In the genomic region with DNA sequence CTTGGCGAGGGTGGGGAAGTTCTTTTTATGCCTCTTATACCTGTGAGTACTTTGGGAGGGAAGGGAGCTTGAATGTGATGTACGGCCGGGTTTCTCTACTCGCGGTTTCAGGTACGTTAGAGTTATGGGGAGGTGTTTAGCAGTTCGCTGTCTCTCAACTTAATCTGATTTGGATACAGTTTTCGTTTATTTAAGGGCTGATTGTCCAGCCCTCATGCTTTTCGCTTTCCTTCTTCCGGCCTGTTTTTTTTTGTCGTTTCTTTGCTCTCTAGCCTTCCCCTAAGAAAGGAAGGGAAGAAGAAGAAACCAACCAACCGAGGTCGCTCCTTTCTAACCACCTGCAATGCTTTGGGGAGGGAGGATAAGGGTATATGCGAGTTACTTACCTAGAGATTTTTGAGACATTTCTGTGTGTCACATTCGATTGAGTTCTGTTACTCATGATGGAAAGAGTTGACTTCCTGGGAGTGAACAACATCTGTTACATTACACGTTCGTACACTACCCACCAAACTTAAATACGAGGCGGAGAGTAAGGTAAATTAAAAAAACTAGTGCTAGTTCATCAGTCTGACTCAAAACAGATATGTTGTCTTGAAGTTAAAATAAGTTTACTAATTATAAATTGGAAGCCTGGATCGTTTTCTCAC, we compare ENCODE assay signal across 8 cellular contexts. TPM values are rescaled to one million over a fixed set of nuclear protein-coding genes. Genes with fewer than 3 reads are reported as not detected.
A peak's percentile ranks its signal among the peaks of the same experiment; 100 is the strongest.
DNase-seq lines count a peak whose midpoint lies in the region; ATAC-seq and TF ChIP-seq lines count a peak whose summit lies in the region.

No MANE protein-coding gene starts in this region.

- H3K4me3 Mint-ChIP-seq in mesothelial cell of epicardium, result no peak overlapping the region

- H3K79me2 ChIP-seq in smooth muscle cell (ENCODE audit: low read depth), result peaks cover 86% of the 10 kb centered on the region

- no peaks in the 10 kb centered on the region for H3K27me3 ChIP-seq in SJSA1 (replicated peaks)
- no peaks in the 10 kb centered on the region for H3K27me3 ChIP-seq in smooth muscle cell (ENCODE audit: low read depth)

- H3K27ac ChIP-seq in SJSA1 (no peak overlapping the region), smooth muscle cell (ENCODE audit: low read depth) (peak overlapping the region; percentile 87)

- H3K4me1 Mint-ChIP-seq in mesothelial cell of epicardium, result peaks cover 25% of the 10 kb centered on the region

- ATAC-seq in HG03045 (IDR thresholded peaks at IDR 0.05; ENCODE audit: unreplicated experiment) (peak; percentile 0), HG03565 (IDR thresholded peaks at IDR 0.05; ENCODE audit: unreplicated experiment) (no peak)

- no peaks in the 10 kb centered on the region for H3K9me3 Mint-ChIP-seq in mesothelial cell of epicardium

- H3K27ac Mint-ChIP-seq in mesothelial cell of epicardium, result no peak overlapping the region

- H3K4me2 ChIP-seq in smooth muscle cell, result peak overlapping the region; percentile 93

- H3K36me3 Mint-ChIP-seq in mesothelial cell of epicardium, result peaks cover under 1% of the 10 kb centered on the region

- H3K27me3 Mint-ChIP-seq in mesothelial cell of epicardium (ENCODE audit: low read depth), result no peaks in the 10 kb centered on the region

- H3K4me3 ChIP-seq in SJSA1 (peak overlapping the region; percentile 76), smooth muscle cell (peak overlapping the region; percentile 71)

- H3K9ac ChIP-seq in smooth muscle cell (ENCODE audit: low read depth), result peak overlapping the region; percentile 81

- H3K9me3 ChIP-seq in SJSA1 (replicated peaks) (no peaks in the 10 kb centered on the region), smooth muscle cell (replicated peaks; ENCODE audit: low read depth) (no peaks in the 10 kb centered on the region)

- no peak for TF ChIP-seq CTCF in smooth muscle cell (IDR thresholded peaks at IDR 0.05; ENCODE audit: borderline replicate concordance, insufficient read depth, poor library complexity, severe bottlenecking)
- no peak for TF ChIP-seq CTCF in mesothelial cell of epicardium (IDR thresholded peaks at IDR 0.05; ENCODE audit: unreplicated experiment)

- peak overlapping the region; percentile 95 for H2AFZ ChIP-seq in smooth muscle cell (ENCODE audit: low read depth)

- H3K4me1 ChIP-seq in SJSA1 (replicated peaks), result peaks cover 6% of the 10 kb centered on the region; the same call in 1 of the 2 replicates
- H3K4me1 ChIP-seq in smooth muscle cell (ENCODE audit: low read depth), result peaks cover 18% of the 10 kb centered on the region

- DNase-seq in NCI-H2029 treated with DMSO at 0.1 percent for 48 hours (lab: John Stamatoyannopoulos, UW) (peak; percentile 3), NCI-H2029 (lab: John Stamatoyannopoulos, UW) (no peak), SJSA1 (ENCODE audit: low read depth in 1 of 2, low spot score in 2 of 2) (peak in 1 of 2 experiments; percentile 37), germinal center (ENCODE audit: low spot score) (peak; percentile 9), smooth muscle cell (lab: John Stamatoyannopoulos, UW; ENCODE audit: unreplicated experiment) (no peak), mesothelial cell of epicardium (ENCODE audit: low spot score in 2 of 2, unreplicated experiment in 2 of 2) (no peak)

- H3K36me3 ChIP-seq in SJSA1 (peaks cover 11% of the 10 kb centered on the region), smooth muscle cell (ENCODE audit: low read depth) (no peaks in the 10 kb centered on the region)

- WGBS in smooth muscle cell (ENCODE audit: low lambda C conversion rate), result 7% methylated on average over 20 of the region's 20 CpGs

- no peaks in the 10 kb centered on the region for H3F3A ChIP-seq in smooth muscle cell (ENCODE audit: low read depth)

- H4K20me1 ChIP-seq in smooth muscle cell (ENCODE audit: low read depth), result peaks cover 53% of the 10 kb centered on the region

RNA-seq across cellular contexts. Expression of a gene that starts 0.9 kb away (rescaled TPM):
- total RNA-seq in SJSA1 (2014; rRNA removed; shearing (Covaris generic)), result 15.2 and 26.9 TPM in 2 replicates
- total RNA-seq in smooth muscle cell (23.3 and 29.2 TPM in 2 replicates), mesothelial cell of epicardium (42.1 to 45.8 TPM (median 45.3 TPM) in 3 replicates)
- 17.1 and 21.7 TPM in 2 replicates for polyA plus RNA-seq in smooth muscle cell

RNA-seq across cellular contexts. Expression of a gene that starts 1.9 kb away (rescaled TPM):
- total RNA-seq in SJSA1 (2014; rRNA removed; shearing (Covaris generic)), result 107 and 117 TPM in 2 replicates
- total RNA-seq in smooth muscle cell (53.8 and 66.5 TPM in 2 replicates), mesothelial cell of epicardium (22.7 to 24.9 TPM (median 22.9 TPM) in 3 replicates)
- polyA plus RNA-seq in smooth muscle cell, result 38.0 and 41.2 TPM in 2 replicates

RNA-seq across cellular contexts. Expression of a gene that starts 37.1 kb away (rescaled TPM):
- 0.37 TPM in 1 of 2 replicates, not detected in the other for total RNA-seq in SJSA1 (2014; rRNA removed; shearing (Covaris generic))
- total RNA-seq in smooth muscle cell (1.1 and 1.6 TPM in 2 replicates), mesothelial cell of epicardium (1.9 to 2.2 TPM (median 2.1 TPM) in 3 replicates)
- polyA plus RNA-seq in smooth muscle cell, result 0.16 and 1.5 TPM in 2 replicates

Comparison
In these comparisons a context has a peak if more than half of its experiments do, and no peak if none do; other contexts are left out.
1. DNase-seq: peak in NCI-H2029 treated with DMSO at 0.1 percent for 48 hours (single experiment) and germinal center (single experiment); none in NCI-H2029 (single experiment), smooth muscle cell (single experiment) and mesothelial cell of epicardium (0 of 2).